8 cellular contexts compared by ENCODE assay signal in genomic region chr22:31489632-31490495, GRCh38. TPM values are rescaled to one million over a fixed set of nuclear protein-coding genes. Genes with fewer than 3 reads are reported as not detected.
A peak's percentile ranks its signal among the peaks of the same experiment; 100 is the strongest.
DNase-seq lines count a peak whose midpoint lies in the region; ATAC-seq and TF ChIP-seq lines count a peak whose summit lies in the region.

EIF4ENIF1 (minus strand) TSS chr22:31489842; CDS start chr22:31488718, 1,124 bp downstream.

- H3K27me3 ChIP-seq in endocrine pancreas (ENCODE audit: control insufficient read depth, insufficient read depth, low read length): no peaks in the 10 kb centered on the region

- peak; percentile 92 for DNase-seq in Ammon's horn (ENCODE audit: low spot score)
- DNase-seq in NOMO-1 treated with dmso at 0.1 percent for 144 hours (lab: John Stamatoyannopoulos, UW; ENCODE audit: unreplicated experiment): peak; percentile 65
- peak; percentile 57 for DNase-seq in activated CD8-positive, alpha-beta memory T cell treated with anti-CD3 and anti-CD28 coated beads, Interleukin-2, amount 50 U/mL, for 1 hour (ENCODE audit: extremely low read depth)
- DNase-seq in stimulated activated CD8-positive, alpha-beta memory T cell treated with anti-CD3 and anti-CD28 coated beads, Interleukin-15, amount 100 ng/mL, for 1 hour (ENCODE audit: low read depth): peak; percentile 61

- peak; percentile 33 for ATAC-seq in HG03520 (IDR thresholded peaks at IDR 0.05; ENCODE audit: unreplicated experiment)

- peak within 1 kb of the TSS; percentile 89 for H3K9ac ChIP-seq in endocrine pancreas (ENCODE audit: control insufficient read depth, insufficient read depth, low read length)

- TF ChIP-seq POLR2A in GM19193 (IDR thresholded peaks at IDR 0.05; ENCODE audit: extremely low read depth, insufficient read depth, insufficient read length): peak; percentile 81

- H3K4me1 ChIP-seq in endocrine pancreas (ENCODE audit: control insufficient read depth, insufficient read depth, low read length) (peaks cover 10% of the 10 kb centered on the region), mesodermal cell (ENCODE audit: control insufficient read depth, insufficient read depth, low read length, poor library complexity, severe bottlenecking) (peaks cover 10% of the 10 kb centered on the region)

- H3K9me3 ChIP-seq in endocrine pancreas (ENCODE audit: control insufficient read depth, low read length) (no peaks in the 10 kb centered on the region), mesodermal cell (ENCODE audit: control insufficient read depth, low read length) (no peaks in the 10 kb centered on the region)

- H3K36me3 ChIP-seq in endocrine pancreas (ENCODE audit: control insufficient read depth, insufficient read depth, low read length) (no peaks in the 10 kb centered on the region), mesodermal cell (ENCODE audit: control insufficient read depth, insufficient read depth, low read length) (peaks cover 31% of the 10 kb centered on the region)

- H3K4me3 ChIP-seq in endocrine pancreas (ENCODE audit: control insufficient read depth, insufficient read depth, low read length) (peak within 1 kb of the TSS; percentile 81), mesodermal cell (ENCODE audit: extremely low read depth, insufficient read depth, low read length, poor library complexity, severe bottlenecking) (peak within 1 kb of the TSS; percentile 77)

- H3K27ac ChIP-seq in mesodermal cell (ENCODE audit: low read depth, low read length, severe bottlenecking): peak within 1 kb of the TSS; percentile 97

- WGBS in mesodermal cell (ENCODE audit: insufficient coverage in 2 of 2), 2 experiments: 0% methylated on average over 32 to 73 of the region's 100 CpGs

RNA-seq across cellular contexts. Expression of gene EIF4ENIF1, which starts in this region (rescaled TPM):
- polyA plus RNA-seq in mesodermal cell (2013, experiment 1 of 2): 23.1 TPM
- 24.9 TPM for polyA plus RNA-seq in mesodermal cell (2013, experiment 2 of 2)

Comparison
In these comparisons a context has a peak if more than half of its experiments do, and no peak if none do; other contexts are left out.
1. Peak in every context shown above with its lines: DNase-seq, ATAC-seq, H3K4me3 ChIP-seq and H3K27ac ChIP-seq.